In the genomic region with DNA sequence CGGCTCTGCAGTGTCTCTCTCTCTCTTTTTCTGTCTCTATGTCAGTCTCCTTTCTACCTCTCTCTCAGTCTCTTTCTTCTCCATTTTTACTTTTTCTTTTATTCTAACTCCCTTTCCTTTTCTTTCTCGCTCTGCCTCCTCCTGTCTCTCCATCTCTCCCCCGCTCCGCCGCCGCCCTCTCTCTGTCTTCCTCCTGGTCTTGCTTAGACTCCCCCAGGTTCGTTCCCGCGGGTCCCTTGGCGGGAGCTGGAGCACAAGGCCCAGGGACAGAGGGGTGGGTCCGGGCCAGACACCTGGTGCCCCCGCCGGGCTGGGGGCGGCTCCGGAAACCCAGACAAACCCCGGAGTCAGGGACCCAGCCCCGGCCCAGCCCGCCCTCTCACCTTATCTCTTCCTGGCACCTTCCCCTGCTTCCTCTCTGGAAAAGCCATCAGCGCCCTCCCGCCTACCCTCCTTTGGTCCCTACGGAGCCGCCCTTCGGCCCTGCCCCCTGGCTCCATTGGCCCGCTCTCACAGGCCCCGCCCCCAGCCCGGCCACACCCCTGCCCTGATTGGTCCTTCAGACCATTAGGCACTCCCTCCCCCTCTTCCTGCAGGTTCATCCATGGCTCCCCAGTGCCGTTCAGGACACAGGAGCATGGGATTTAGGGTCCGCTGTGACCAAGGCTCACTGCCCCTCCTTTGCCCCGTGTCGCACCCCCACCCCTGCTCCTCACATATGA, we compare ENCODE assay signal across 8 cellular contexts. TPM values are rescaled to one million over a fixed set of nuclear protein-coding genes. Genes with fewer than 3 reads are reported as not detected.
A peak's percentile ranks its signal among the peaks of the same experiment; 100 is the strongest.
DNase-seq lines count a peak whose midpoint lies in the region; ATAC-seq and TF ChIP-seq lines count a peak whose summit lies in the region.

No MANE protein-coding gene starts in this region.

- no peaks in the 10 kb centered on the region for H3K36me3 ChIP-seq in Loucy (ENCODE audit: insufficient read depth, low read length)

- H3K27me3 ChIP-seq in AG04450 (ENCODE audit: control insufficient read depth, insufficient read depth, low read length) (no peaks in the 10 kb centered on the region), Loucy (ENCODE audit: insufficient read depth, low read length, poor library complexity, severe bottlenecking) (no peaks in the 10 kb centered on the region)

- peaks cover 3% of the 10 kb centered on the region; the same call in 1 of the 2 replicates for H3F3A ChIP-seq in Loucy (ENCODE audit: low read depth)

- H4K20me1 ChIP-seq in Loucy (ENCODE audit: insufficient read depth, low read length, poor library complexity, severe bottlenecking) = no peaks in the 10 kb centered on the region

- H3K4me3 ChIP-seq in AG04450 (ENCODE audit: low read depth, low read length) (no peak overlapping the region), Loucy (ENCODE audit: low read length, poor library complexity, severe bottlenecking) (peak overlapping the region; percentile 79), fibroblast of pulmonary artery (replicated peaks; ENCODE audit: low read depth, low read length) (peak overlapping the region; percentile 12)

- peaks cover 20% of the 10 kb centered on the region for H3K4me1 ChIP-seq in Loucy (ENCODE audit: insufficient read depth, low read length, poor library complexity, severe bottlenecking)

- TF ChIP-seq CTCF in AG04450 (IDR thresholded peaks at IDR 0.05; ENCODE audit: low read depth, low read length) (no peak), Loucy (conservative IDR thresholded peaks at IDR 0.05; ENCODE audit: low read length) (no peak), fibroblast of pulmonary artery (IDR thresholded peaks at IDR 0.05; ENCODE audit: low read length, missing control alignments) (no peak), omental fat pad (IDR thresholded peaks at IDR 0.05) (no peak)

- CTCF ChIA-PET in AG04450 (lab: Charles Lee) = no interaction called here

- H3K9me2 ChIP-seq in Loucy (replicated peaks; ENCODE audit: low read depth, low read length) = no peaks in the 10 kb centered on the region

- peak overlapping the region; percentile 98 for H3K4me2 ChIP-seq in Loucy (ENCODE audit: low read depth, low read length, poor library complexity, severe bottlenecking)

- ATAC-seq in omental fat pad (ENCODE audit: low FRiP score) (peak; percentile 75), GM21528 (IDR thresholded peaks at IDR 0.05; ENCODE audit: low FRiP score, unreplicated experiment) (no peak)

- peak overlapping the region; percentile 88 for H3K9ac ChIP-seq in Loucy (ENCODE audit: low read depth, low read length, poor library complexity, severe bottlenecking)

- peak overlapping the region; percentile 68 for H2AFZ ChIP-seq in Loucy (ENCODE audit: low read length)

- H3K27ac ChIP-seq in AG04450 (ENCODE audit: low read depth, low read length) = peak overlapping the region; percentile 73

- no peak for DNase-seq in AG04450 (ENCODE audit: low read depth, low spot score)
- DNase-seq in activated T-cell treated with anti-CD3 and anti-CD28 coated beads, Interleukin-2, amount 50 U/mL, for 1 hour = peak; percentile 39
- DNase-seq in fibroblast of pulmonary artery (ENCODE audit: low read depth) = peak; percentile 44
- DNase-seq in omental fat pad (ENCODE audit: low spot score) = peak; percentile 40
- DNase-seq in medulla oblongata (ENCODE audit: extremely low spot score) = no peak
- no peak for DNase-seq in SIG-M5 treated with dmso at 0.1 percent for 504 hours (lab: John Stamatoyannopoulos, UW; ENCODE audit: unreplicated experiment)

- 0 out of 2 replicates have a peak, but pooled peaks cover 3% of the 10 kb centered on the region for H3K79me2 ChIP-seq in Loucy (ENCODE audit: insufficient read depth, low read length)

- H3K9me3 ChIP-seq in AG04450 (ENCODE audit: control insufficient read depth, insufficient read depth, low read length) = peaks cover 12% of the 10 kb centered on the region; the same call in 1 of the 2 replicates
- H3K9me3 ChIP-seq in Loucy (ENCODE audit: insufficient read depth, low read depth, low read length) = no peaks in the 10 kb centered on the region

- POLR2A ChIA-PET in AG04450 (lab: Yijun Ruan, JAX) = interaction anchor here (0.7 to 2.3 kb wide), 2 partner anchors 11 to 1947 kb away, joined by 4 to 9 read pairs; a partner anchor contains a TSS

RNA-seq across cellular contexts. Expression of a gene that starts 15.4 kb away (rescaled TPM):
- 114 and 123 TPM in 2 replicates for polyA plus RNA-seq in AG04450 (2011; rRNA removed)
- polyA minus RNA-seq in AG04450 (2011; rRNA and poly(A)+ RNA removed) = 45.4 and 46.5 TPM in 2 replicates
- 100 to 1,000 TPM; 212 to 267 (median 232) TPM for total RNA-seq in omental fat pad

RNA-seq across cellular contexts. Expression of a gene that starts 16.7 kb away (rescaled TPM):
- 84.0 and 126 TPM in 2 replicates for polyA plus RNA-seq in AG04450 (2011; rRNA removed)
- polyA minus RNA-seq in AG04450 (2011; rRNA and poly(A)+ RNA removed) = 80.7 and 92.5 TPM in 2 replicates
- total RNA-seq in omental fat pad = 100 to 1,000 TPM in 3 of 4 donors, 10 to 100 TPM in 1; 93.5 to 184 (median 124) TPM

RNA-seq across cellular contexts. Expression of a gene that starts 48.5 kb away (rescaled TPM):
- polyA plus RNA-seq in AG04450 (2011; rRNA removed) = 177 and 221 TPM in 2 replicates
- 41.9 and 49.2 TPM in 2 replicates for polyA minus RNA-seq in AG04450 (2011; rRNA and poly(A)+ RNA removed)
- total RNA-seq in omental fat pad = 100 to 1,000 TPM; 198 to 420 (median 334) TPM

Comparison
In these comparisons a context has a peak if more than half of its experiments do, and no peak if none do; other contexts are left out.
1. DNase-seq: peak in activated T-cell treated with anti-CD3 and anti-CD28 coated beads, Interleukin-2, amount 50 U/mL, for 1 hour (single experiment), fibroblast of pulmonary artery (single experiment) and omental fat pad (single experiment); none in AG04450 (single experiment), medulla oblongata (single experiment) and SIG-M5 treated with dmso at 0.1 percent for 504 hours (single experiment).